ENCODE assay signal across 15 cellular contexts in the genomic region with DNA sequence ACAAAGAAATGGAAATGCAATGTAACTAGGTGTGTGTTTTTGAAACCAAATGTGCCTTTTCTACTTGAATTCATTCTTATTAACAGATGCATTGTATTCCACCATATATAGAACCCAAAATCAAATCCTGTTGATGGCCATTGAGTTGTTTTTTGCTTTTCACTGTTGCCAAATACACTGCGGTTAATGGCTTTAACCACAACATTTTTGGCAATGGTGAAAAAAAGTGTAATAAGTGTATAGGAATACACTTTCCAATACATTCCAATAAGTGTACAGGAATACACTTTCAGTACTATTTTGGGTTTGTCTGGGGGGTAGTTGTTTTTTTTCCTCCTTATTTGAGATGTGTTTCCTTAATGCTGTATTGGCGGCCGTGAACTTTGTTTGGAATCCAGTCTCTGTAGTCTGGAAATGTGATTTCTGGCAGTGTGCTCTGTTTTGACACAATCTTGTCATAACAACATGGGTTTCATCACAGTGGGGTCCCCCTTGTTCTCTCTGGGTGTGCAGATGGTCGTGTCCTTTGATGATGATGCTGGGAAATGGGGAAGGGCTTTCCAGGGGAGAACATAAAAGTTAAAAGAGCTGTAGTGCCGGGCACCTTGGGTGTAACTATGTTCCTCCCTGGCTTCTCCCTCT. TPM values are rescaled to one million over a fixed set of nuclear protein-coding genes. Genes with fewer than 3 reads are reported as not detected.
DNase-seq lines count a peak whose midpoint lies in the region; ATAC-seq and TF ChIP-seq lines count a peak whose summit lies in the region.
"Had no signal": no experiment of that assay in that cellular context is flagged by ENCODE, and none has a peak within 500 bp of the region (broad histone marks: within the 10 kb centered on the region; RNA-seq: fewer than 3 reads in every experiment).

No MANE protein-coding gene starts in this region.

- H3K79me2 ChIP-seq in smooth muscle cell (ENCODE audit: low read depth) (no peaks in the 10 kb centered on the region), MM.1S (ENCODE audit: low read length) (peaks cover 37% of the 10 kb centered on the region)

- H3K27me3 ChIP-seq in smooth muscle cell (ENCODE audit: low read depth) (no peaks in the 10 kb centered on the region), MM.1S (replicated peaks; ENCODE audit: insufficient read depth, low read length) (no peaks in the 10 kb centered on the region)
- H3K27me3 ChIP-seq: colonic mucosa had no signal

- ATAC-seq in GM18870 (IDR thresholded peaks at IDR 0.05; ENCODE audit: unreplicated experiment): no peak

- H3K4me2 ChIP-seq in smooth muscle cell (peak overlapping the region; percentile 47), MM.1S (ENCODE audit: low read depth, low read length) (no peak overlapping the region)

- H3K27ac Mint-ChIP-seq in HFFc6: peak overlapping the region; percentile 65
- H3K27ac Mint-ChIP-seq: activated B cell treated with CpG ODN at 0.5 μM for 24 hours had no signal

- peaks cover 58% of the 10 kb centered on the region for H3K4me1 Mint-ChIP-seq in HFFc6 (ENCODE audit: low read depth)

- H3K4me3 ChIP-seq in astrocyte of the cerebellum (ENCODE audit: low read depth, low read length) (no peak overlapping the region), smooth muscle cell (no peak overlapping the region), MM.1S (ENCODE audit: low read length) (no peak overlapping the region)
- H3K4me3 ChIP-seq: colonic mucosa had no signal

- no peaks in the 10 kb centered on the region for H3K9me3 ChIP-seq in smooth muscle cell (replicated peaks; ENCODE audit: low read depth)
- no peaks in the 10 kb centered on the region for H3K9me3 ChIP-seq in MM.1S (replicated peaks; ENCODE audit: insufficient read depth, low read length)
- H3K9me3 ChIP-seq: colonic mucosa had no signal

- DNase-seq in HFFc6 (no peak), astrocyte of the cerebellum (ENCODE audit: low read depth) (peak; percentile 93), globus pallidus (ENCODE audit: low spot score) (peak; percentile 14), smooth muscle cell (lab: John Stamatoyannopoulos, UW; ENCODE audit: unreplicated experiment) (no peak), MM.1S (no peak)
- no peak for DNase-seq in stimulated activated CD4-positive, alpha-beta T cell treated with anti-CD3 and anti-CD28 coated beads, Interleukin-4, amount 100 ng/mL, for 1 hour
- DNase-seq: activated B cell treated with CpG ODN at 0.5 μM for 24 hours; CD4-positive, CD25-positive, alpha-beta regulatory T cell; colonic mucosa; Kasumi-1; mesendoderm; NCI-H187; NCI-H524 treated with DMSO at 0.1 percent for 48 hours had no signal

- TF ChIP-seq CTCF in HFFc6 (IDR thresholded peaks at IDR 0.05): no peak
- TF ChIP-seq CTCF in astrocyte of the cerebellum (IDR thresholded peaks at IDR 0.05; ENCODE audit: low read depth, low read length, missing control alignments): no peak
- TF ChIP-seq CTCF in smooth muscle cell (IDR thresholded peaks at IDR 0.05; ENCODE audit: borderline replicate concordance, insufficient read depth, poor library complexity, severe bottlenecking): no peak
- no peak for TF ChIP-seq CTCF in MM.1S (IDR thresholded peaks at IDR 0.05; ENCODE audit: low read length)

- H3K9me2 ChIP-seq in MM.1S (replicated peaks; ENCODE audit: insufficient read depth, low read length): no peaks in the 10 kb centered on the region

- peak overlapping the region; percentile 63 for H3K27ac ChIP-seq in smooth muscle cell (ENCODE audit: low read depth)
- no peak overlapping the region for H3K27ac ChIP-seq in MM.1S (ENCODE audit: low read length)
- H3K27ac ChIP-seq: colonic mucosa had no signal

- H3K36me3 ChIP-seq in smooth muscle cell (ENCODE audit: low read depth): no peaks in the 10 kb centered on the region
- H3K36me3 ChIP-seq in MM.1S (replicated peaks; ENCODE audit: insufficient read depth, low read length): no peaks in the 10 kb centered on the region
- H3K36me3 ChIP-seq: colonic mucosa had no signal

- peaks cover 15% of the 10 kb centered on the region for H3K36me3 Mint-ChIP-seq in HFFc6 (ENCODE audit: low read depth)

- H3K4me1 ChIP-seq in smooth muscle cell (ENCODE audit: low read depth): peaks cover 13% of the 10 kb centered on the region
- H3K4me1 ChIP-seq in MM.1S (ENCODE audit: low read length): no peaks in the 10 kb centered on the region
- H3K4me1 ChIP-seq: colonic mucosa had no signal

- H3K9ac ChIP-seq in smooth muscle cell (ENCODE audit: low read depth) (no peak overlapping the region), MM.1S (ENCODE audit: low read length) (no peak overlapping the region)

- 81% methylated on average over 5 of the region's 5 CpGs for WGBS in smooth muscle cell (ENCODE audit: low lambda C conversion rate)

- no peak overlapping the region for H2AFZ ChIP-seq in smooth muscle cell (ENCODE audit: low read depth)
- no peak overlapping the region for H2AFZ ChIP-seq in MM.1S (ENCODE audit: low read length)

- no peaks in the 10 kb centered on the region for H3K9me3 Mint-ChIP-seq in HFFc6
- H3K9me3 Mint-ChIP-seq: activated B cell treated with CpG ODN at 0.5 μM for 24 hours; activated naive CD4-positive, alpha-beta T cell treated with anti-CD3 and anti-CD28 coated beads for 36 hours; CD4-positive, CD25-positive, alpha-beta regulatory T cell had no signal

- in situ Hi-C loops in astrocyte of the cerebellum (cut with HindIII; ENCODE audit: low sequenced_read_pairs): no loop called here

- H3K27me3 Mint-ChIP-seq in HFFc6 (ENCODE audit: insufficient read depth): no peaks in the 10 kb centered on the region; the same call in 1 of the 2 replicates
- H3K27me3 Mint-ChIP-seq: activated B cell treated with CpG ODN at 0.5 μM for 24 hours; CD4-positive, CD25-positive, alpha-beta regulatory T cell had no signal

- no peak overlapping the region for H3K4me3 Mint-ChIP-seq in HFFc6
- H3K4me3 Mint-ChIP-seq: activated B cell treated with CpG ODN at 0.5 μM for 24 hours; activated naive CD4-positive, alpha-beta T cell treated with anti-CD3 and anti-CD28 coated beads for 36 hours; CD4-positive, CD25-positive, alpha-beta regulatory T cell had no signal

- H3F3A ChIP-seq in smooth muscle cell (ENCODE audit: low read depth): no peaks in the 10 kb centered on the region
- H3F3A ChIP-seq in MM.1S (ENCODE audit: insufficient read depth, low read length): no peaks in the 10 kb centered on the region

- no peaks in the 10 kb centered on the region for H4K20me1 ChIP-seq in smooth muscle cell (ENCODE audit: low read depth)
- no peaks in the 10 kb centered on the region for H4K20me1 ChIP-seq in MM.1S (ENCODE audit: insufficient read depth, low read length)

RNA-seq across cellular contexts. Expression of gene RCL1, which starts 44.5 kb away (rescaled TPM):
- 1 to 10 TPM; 7.4 to 9.8 (median 8.1) TPM for total RNA-seq in HFFc6 (2021; fragmentation: NEBNext Ultra II Directional; extraction: Animal tissue kit (Norgen Biotek cat#: 25700))
- total RNA-seq in smooth muscle cell: 7.9 and 11.1 TPM in 2 replicates
- 5.8 and 7.9 TPM in 2 replicates for polyA plus RNA-seq in smooth muscle cell

Comparison
In these comparisons a context has a peak if more than half of its experiments do, and no peak if none do; other contexts are left out.
1. DNase-seq: peak in astrocyte of the cerebellum (single experiment) and globus pallidus (single experiment); none in HFFc6 (single experiment), smooth muscle cell (single experiment), MM.1S (single experiment) and stimulated activated CD4-positive, alpha-beta T cell treated with anti-CD3 and anti-CD28 coated beads, Interleukin-4, amount 100 ng/mL, for 1 hour (single experiment).